In the genomic region with DNA sequence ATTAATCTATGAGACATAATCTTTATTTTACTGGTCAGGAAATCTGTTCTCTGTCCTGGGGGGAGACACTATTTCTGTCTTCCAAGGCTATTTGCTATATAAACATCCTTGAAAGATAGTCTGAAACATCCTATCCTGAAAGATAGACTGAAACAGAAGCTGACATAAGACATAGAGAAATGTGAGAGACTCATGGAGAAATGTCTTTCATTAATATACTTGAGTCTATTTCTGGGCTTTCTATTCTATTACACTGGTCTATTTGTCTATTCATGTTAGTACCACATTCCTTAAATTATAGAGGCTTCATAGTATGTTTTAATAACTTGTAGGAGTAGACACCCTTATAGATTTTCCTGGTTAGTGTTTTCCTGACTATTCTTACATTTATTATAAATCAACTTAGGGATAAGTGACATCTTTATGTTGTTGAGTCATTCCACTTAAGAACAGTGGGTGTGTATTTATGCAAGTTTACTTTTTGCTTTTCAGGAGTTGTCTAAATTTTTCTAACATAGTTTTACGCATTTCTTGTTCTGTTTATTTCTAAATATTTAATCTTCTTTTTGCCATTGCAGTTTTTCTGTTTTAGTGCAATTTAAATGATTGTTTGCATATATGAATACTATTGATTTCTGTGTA, we compare ENCODE assay signal across 23 cellular contexts.
DNase-seq lines count a peak whose midpoint lies in the region; ATAC-seq, FAIRE-seq and TF ChIP-seq lines count a peak whose summit lies in the region.
"Had no signal": no experiment of that assay in that cellular context is flagged by ENCODE, and none has a peak within 500 bp of the region (broad histone marks: within the 10 kb centered on the region; RNA-seq: fewer than 3 reads in every experiment).

No MANE protein-coding gene starts in this region.

- H4K8ac ChIP-seq in mesenchymal stem cell (ENCODE audit: low read length): no peak overlapping the region

- CTCF ChIA-PET in HEK293T (lab: Yijun Ruan, JAX): no interaction called here
- CTCF ChIA-PET in GM12878 (lab: Yijun Ruan, JAX): no interaction called here

- H3K9ac ChIP-seq in GM12878 (ENCODE audit: control insufficient read depth, insufficient read depth, low read length) (no peak overlapping the region), mesenchymal stem cell (ENCODE audit: low read length) (no peak overlapping the region)

- RAD21 ChIA-PET in GM12878 (lab: Charles Lee; ENCODE audit: unreplicated experiment): no interaction called here

- no peak overlapping the region for H2BK12ac ChIP-seq in mesenchymal stem cell (ENCODE audit: low read length in 2 of 2)

- DNase-seq in DMS53 (lab: John Stamatoyannopoulos, UW) (peak; percentile 33), HEK293T (ENCODE audit: extremely low spot score) (no peak), GM12878 (ENCODE audit: low read depth, low spot score) (no peak), mesenchymal stem cell (peak; percentile 77), BE2C (no peak), osteoblast (ENCODE audit: insufficient read length, low spot score, missing footprints) (no peak), sciatic nerve (ENCODE audit: low spot score) (no peak)
- DNase-seq: ACHN, COR-L47, DMS 273 treated with DMSO at 0.1 percent for 48 hours, HCEC 1CT, KG1, NCI-H1105 treated with DMSO at 0.1 percent for 48 hours, NCI-H1694 treated with DMSO at 0.1 percent for 48 hours, NCI-H524, PC-9 had no signal

- TF ChIP-seq CTCF in GM12878 (IDR thresholded peaks at IDR 0.05 in 2 of 3, conservative IDR thresholded peaks at IDR 0.05 in 1 of 3; ENCODE audit: control insufficient read depth in 2 of 3, extremely low read depth in 1 of 3, insufficient read depth in 1 of 3, low read depth in 3 of 3, low read length in 3 of 3) (no peak), BE2C (IDR thresholded peaks at IDR 0.05; ENCODE audit: low read depth, low read length) (no peak), osteoblast (IDR thresholded peaks at IDR 0.05; ENCODE audit: extremely low read depth, low read depth, low read length) (no peak)

- FAIRE-seq in GM12878 (lab: Jason Lieb, UNC): peak; percentile 59
- FAIRE-seq: GM12892, GM18507, HepG2 had no signal

- intact Hi-C loops in GM12878 (cut with micrococcal nuclease; ENCODE audit: unreplicated experiment): no loop called here
- intact Hi-C loops in sciatic nerve (cut with DNase I): no loop called here

- H3K4me1 ChIP-seq in GM12878 (ENCODE audit: control insufficient read depth, insufficient read depth, low read length) (no peaks in the 10 kb centered on the region), mesenchymal stem cell (ENCODE audit: control insufficient read depth, insufficient read depth, low read depth, low read length) (no peaks in the 10 kb centered on the region), BE2C (no peaks in the 10 kb centered on the region), osteoblast (ENCODE audit: insufficient read depth, low read length) (no peaks in the 10 kb centered on the region)
- H3K4me1 ChIP-seq: SJSA1 had no signal

- H2BK15ac ChIP-seq in mesenchymal stem cell (ENCODE audit: low read depth, poor library complexity, severe bottlenecking): no peak overlapping the region

- no peak overlapping the region for H3K4ac ChIP-seq in mesenchymal stem cell (ENCODE audit: low read depth in 1 of 2, low read length in 2 of 2)

- no peak for TF ChIP-seq EP300 in GM12878 (IDR thresholded peaks at IDR 0.05; ENCODE audit: borderline replicate concordance in 1 of 2, control insufficient read depth in 1 of 2, low read depth in 2 of 2, low read length in 2 of 2)

- no peaks in the 10 kb centered on the region for H3K79me2 ChIP-seq in GM12878 (ENCODE audit: control insufficient read depth, insufficient read depth, low read length)
- no peaks in the 10 kb centered on the region for H3K79me2 ChIP-seq in osteoblast (ENCODE audit: insufficient read depth, low read length)

- no peak overlapping the region for H3K18ac ChIP-seq in mesenchymal stem cell (ENCODE audit: low read depth in 1 of 2, low read length in 2 of 2)

- no peak overlapping the region for H3K4me2 ChIP-seq in GM12878 (ENCODE audit: control insufficient read depth, insufficient read depth)
- no peak overlapping the region for H3K4me2 ChIP-seq in mesenchymal stem cell (ENCODE audit: low read length, poor library complexity, severe bottlenecking)
- H3K4me2 ChIP-seq in osteoblast (ENCODE audit: insufficient read depth, low read length): no peak overlapping the region
- H3K4me2 ChIP-seq: GM23338, PC-9 had no signal

- H3K9me3 ChIP-seq in GM12878 (replicated peaks; ENCODE audit: control insufficient read depth, insufficient read depth, low read length) (no peaks in the 10 kb centered on the region), mesenchymal stem cell (ENCODE audit: control insufficient read depth, low read length) (no peaks in the 10 kb centered on the region), BE2C (no peaks in the 10 kb centered on the region), osteoblast (ENCODE audit: low read depth, low read length) (no peaks in the 10 kb centered on the region)
- H3K9me3 ChIP-seq: SJSA1 had no signal

- H3K23ac ChIP-seq in mesenchymal stem cell (ENCODE audit: low read length in 2 of 2): no peak overlapping the region

- no peak overlapping the region for H3K14ac ChIP-seq in mesenchymal stem cell (ENCODE audit: low read length in 2 of 2)

- H2AFZ ChIP-seq in GM12878 (ENCODE audit: control insufficient read depth, low read depth, low read length) (no peak overlapping the region), mesenchymal stem cell (ENCODE audit: low read depth, low read length) (no peak overlapping the region), osteoblast (ENCODE audit: low read length) (no peak overlapping the region)
- H2AFZ ChIP-seq: GM23338, PC-9 had no signal

- SMC1A ChIA-PET in GM12878 (lab: Charles Lee; ENCODE audit: uncharacterized antibody, unreplicated experiment): no interaction called here

- H4K91ac ChIP-seq in mesenchymal stem cell (ENCODE audit: low read length): no peak overlapping the region

- no peaks in the 10 kb centered on the region for H3K79me1 ChIP-seq in mesenchymal stem cell (replicated peaks; ENCODE audit: low read length, poor library complexity, severe bottlenecking)

- 20% methylated on average over 1 of the region's 1 CpG for WGBS in GM12878 (ENCODE audit: insufficient coverage, insufficient replicate concordance, low lambda C conversion rate, missing lambda C conversion rate)
- no CpG with 5 or more reads among the region's 1 CpG for WGBS in mesenchymal stem cell

- H4K20me1 ChIP-seq in GM12878 (ENCODE audit: control insufficient read depth, insufficient read depth) (no peaks in the 10 kb centered on the region), osteoblast (ENCODE audit: insufficient read depth, low read length) (no peaks in the 10 kb centered on the region)

- H3K27me3 ChIP-seq in GM12878 (replicated peaks in 1 of 2; ENCODE audit: control insufficient read depth in 2 of 2, insufficient read depth in 2 of 2, low read length in 1 of 2): no peaks in the 10 kb centered on the region
- H3K27me3 ChIP-seq in mesenchymal stem cell (ENCODE audit: control insufficient read depth in 1 of 2, insufficient read depth in 1 of 2, low read length in 2 of 2): no peaks in the 10 kb centered on the region
- no peaks in the 10 kb centered on the region for H3K27me3 ChIP-seq in BE2C
- no peaks in the 10 kb centered on the region for H3K27me3 ChIP-seq in osteoblast (ENCODE audit: insufficient read depth, low read length)
- H3K27me3 ChIP-seq: SJSA1 had no signal

- ATAC-seq in GM12878: no peak
- ATAC-seq in sciatic nerve: no peak
- no peak for ATAC-seq in HG03175 (IDR thresholded peaks at IDR 0.05; ENCODE audit: unreplicated experiment)
- ATAC-seq: GM23338, HepG2 had no signal

- POLR2A ChIA-PET in HEK293T (lab: Yijun Ruan, JAX): no interaction called here
- POLR2A ChIA-PET in GM12878 (lab: Charles Lee): no interaction called here

- H3K4me3 ChIP-seq in GM12878: no peak overlapping the region
- H3K4me3 ChIP-seq in mesenchymal stem cell (ENCODE audit: insufficient read depth in 1 of 2, low read depth in 1 of 2, low read length in 2 of 2): no peak overlapping the region
- no peak overlapping the region for H3K4me3 ChIP-seq in BE2C (ENCODE audit: low read depth, low read length)
- H3K4me3 ChIP-seq in osteoblast (ENCODE audit: insufficient read depth, low read length): no peak overlapping the region
- H3K4me3 ChIP-seq: GM23338, PC-9, SJSA1 had no signal

- H3K36me3 ChIP-seq in GM12878 (ENCODE audit: control insufficient read depth in 2 of 2, insufficient read depth in 2 of 2, low read length in 1 of 2) (no peaks in the 10 kb centered on the region), mesenchymal stem cell (ENCODE audit: control insufficient read depth in 1 of 2, insufficient read depth in 2 of 2, low read depth in 1 of 2, low read length in 2 of 2) (no peaks in the 10 kb centered on the region), BE2C (no peaks in the 10 kb centered on the region), osteoblast (ENCODE audit: insufficient read depth, low read length) (no peaks in the 10 kb centered on the region)
- H3K36me3 ChIP-seq: SJSA1 had no signal

- H2BK120ac ChIP-seq in mesenchymal stem cell (ENCODE audit: low read depth, low read length): no peak overlapping the region

- H2BK5ac ChIP-seq in mesenchymal stem cell (ENCODE audit: low read depth, low read length, poor library complexity, severe bottlenecking): no peak overlapping the region

- H3K27ac ChIP-seq in GM12878 (ENCODE audit: control insufficient read depth, insufficient read depth) (no peak overlapping the region), mesenchymal stem cell (ENCODE audit: low read length, poor library complexity, severe bottlenecking) (no peak overlapping the region), osteoblast (ENCODE audit: low read depth, low read length) (no peak overlapping the region)
- H3K27ac ChIP-seq: C4-2B, PC-9, SJSA1 had no signal

- H2AK5ac ChIP-seq in mesenchymal stem cell (ENCODE audit: low read length, severe bottlenecking): no peak overlapping the region

- TF ChIP-seq RAD21 in GM12878 (IDR thresholded peaks at IDR 0.05; ENCODE audit: insufficient read depth, low read depth, low read length): no peak

- no TSS peak for BruUV-seq in GM12878 (replicated peaks; lab: Mats Ljungman, UMichigan)

- no peak for TF ChIP-seq POLR2A in GM12878 (IDR thresholded peaks at IDR 0.05; ENCODE audit: low read depth, low read length)

- in situ Hi-C loops in GM12878 (cut with MboI): no loop called here

TF ChIP-seq in HEK293T, 16 proteins besides CTCF, POLR2A, EP300 and RAD21 (continues in another document):
- TF ChIP-seq FOXM1 (IDR thresholded peaks at IDR 0.05; ENCODE audit: borderline replicate concordance) (no peak), ZNF384 (IDR thresholded peaks at IDR 0.05) (no peak), TARDBP (IDR thresholded peaks at IDR 0.05) (no peak), CTBP1 (IDR thresholded peaks at IDR 0.05; ENCODE audit: borderline replicate concordance) (no peak), L3MBTL2 (conservative IDR thresholded peaks at IDR 0.05) (no peak)

TF ChIP-seq in GM12878, 131 proteins besides CTCF, POLR2A, EP300 and RAD21 (continues in another document):
- TF ChIP-seq BRCA1 (IDR thresholded peaks at IDR 0.05; ENCODE audit: low read depth, low read length) (no peak), SPI1 (IDR thresholded peaks at IDR 0.05; ENCODE audit: borderline replicate concordance, insufficient read depth, low read depth, low read length) (no peak), ETV6 (conservative IDR thresholded peaks at IDR 0.05 in 1 of 2, IDR thresholded peaks at IDR 0.05 in 1 of 2; ENCODE audit: borderline replicate concordance in 1 of 2, low read depth in 1 of 2) (no peak), CHD1 (IDR thresholded peaks at IDR 0.05; ENCODE audit: low read depth, low read length) (no peak)

Comparison
In these comparisons a context has a peak if more than half of its experiments do, and no peak if none do; other contexts are left out.
1. DNase-seq: peak in DMS53 (single experiment) and mesenchymal stem cell (single experiment); none in HEK293T (single experiment), GM12878 (single experiment), BE2C (single experiment), osteoblast (single experiment) and sciatic nerve (single experiment).